In the genomic region with DNA sequence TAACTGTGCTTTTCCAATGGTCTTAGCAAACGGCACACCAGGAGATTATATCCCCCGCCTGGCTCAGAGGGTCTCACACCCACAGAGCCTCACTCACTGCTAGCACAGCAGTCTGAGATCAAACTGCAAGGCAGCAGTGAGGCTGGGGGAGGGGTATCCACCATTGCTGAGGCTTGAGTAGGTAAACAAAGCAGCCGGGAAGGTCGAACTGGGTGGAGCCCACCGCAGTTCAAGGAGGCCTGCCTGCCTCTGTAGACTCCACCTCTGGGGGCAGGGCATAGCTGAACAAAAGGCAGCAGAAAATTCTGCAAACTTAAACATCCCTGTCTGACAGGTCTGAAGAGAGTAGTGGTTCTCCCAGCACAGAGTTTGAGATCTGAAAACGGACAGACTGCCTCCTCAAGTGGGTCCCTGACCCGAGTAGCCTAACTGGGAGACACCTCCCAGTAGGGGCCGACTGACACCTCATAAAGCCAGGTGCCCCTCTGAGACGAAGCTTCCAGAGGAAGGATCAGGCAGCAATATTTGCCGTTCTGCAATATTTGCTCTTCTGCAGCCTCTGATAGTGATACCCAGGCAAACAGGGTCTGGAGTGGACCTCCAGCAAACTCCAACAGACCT, we compare ENCODE assay signal across 5 cellular contexts. TPM values are rescaled to one million over a fixed set of nuclear protein-coding genes. Genes with fewer than 3 reads are reported as not detected.
"Had no signal": no experiment of that assay in that cellular context is flagged by ENCODE, and none has a peak within 500 bp of the region (broad histone marks: within the 10 kb centered on the region; RNA-seq: fewer than 3 reads in every experiment).

No MANE protein-coding gene starts in this region.

RNA-seq across cellular contexts. Expression of a gene that starts 42.8 kb away (rescaled TPM):
- total RNA-seq: HT-29, HT1080, IMR-90, K562 had no signal
- polyA plus RNA-seq: IgD-negative memory B cell, IMR-90 had no signal
